ENCODE assay signal across 1 cellular context in the genomic region with DNA sequence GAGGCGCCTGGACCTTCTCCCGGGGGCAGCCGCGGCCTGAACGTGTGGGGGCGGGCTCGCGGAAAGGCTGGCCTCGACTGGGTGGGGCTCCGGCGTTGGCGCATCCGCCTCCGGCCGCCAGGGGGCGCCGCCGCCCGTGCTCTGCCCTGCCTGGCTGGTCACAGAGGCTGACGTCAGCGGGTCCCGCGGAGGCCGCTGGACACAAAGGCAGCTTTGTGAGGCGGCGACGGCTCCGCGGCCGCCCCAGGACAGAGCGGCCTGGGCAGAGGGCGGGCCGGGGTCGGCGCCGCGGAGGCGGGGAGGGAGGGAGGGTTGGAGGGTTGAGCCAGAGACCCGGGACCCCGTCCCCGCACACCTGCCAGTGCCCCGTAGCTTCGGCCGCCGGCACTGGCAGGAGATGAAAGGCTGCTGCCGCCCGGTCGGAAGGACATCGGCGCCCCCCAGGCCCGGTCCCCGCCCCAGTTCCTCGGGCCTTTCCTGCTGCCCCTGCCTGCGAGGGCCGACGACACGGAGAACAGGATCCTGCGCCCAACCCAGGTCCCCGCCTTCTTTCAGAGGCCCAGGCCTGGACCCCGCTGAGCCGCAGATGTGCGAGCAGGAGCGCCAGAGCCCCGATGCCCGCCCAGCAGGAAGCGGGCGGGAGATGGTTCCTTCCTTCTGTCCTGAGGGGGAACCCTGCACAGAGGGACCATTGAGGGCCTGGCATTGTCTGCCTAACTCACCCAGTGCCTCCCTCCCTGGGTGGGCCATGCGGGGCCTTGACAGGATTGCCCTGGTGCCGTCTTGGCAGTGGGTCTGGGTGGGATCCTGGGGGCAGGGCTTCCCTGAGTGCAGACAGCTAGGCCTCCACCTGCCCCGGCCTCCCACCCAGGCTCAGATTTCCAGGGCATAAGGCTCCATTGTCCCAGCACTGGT.
TF ChIP-seq lines count a peak whose summit lies in the region.

No MANE protein-coding gene starts in this region.

TF ChIP-seq in SK-N-SH treated with all-trans-retinoic acid at 6 μM for 48 hours, 23 proteins besides CTCF, POLR2A, EP300 and RAD21 (continued from another document):
- TF ChIP-seq, protein P1, sequence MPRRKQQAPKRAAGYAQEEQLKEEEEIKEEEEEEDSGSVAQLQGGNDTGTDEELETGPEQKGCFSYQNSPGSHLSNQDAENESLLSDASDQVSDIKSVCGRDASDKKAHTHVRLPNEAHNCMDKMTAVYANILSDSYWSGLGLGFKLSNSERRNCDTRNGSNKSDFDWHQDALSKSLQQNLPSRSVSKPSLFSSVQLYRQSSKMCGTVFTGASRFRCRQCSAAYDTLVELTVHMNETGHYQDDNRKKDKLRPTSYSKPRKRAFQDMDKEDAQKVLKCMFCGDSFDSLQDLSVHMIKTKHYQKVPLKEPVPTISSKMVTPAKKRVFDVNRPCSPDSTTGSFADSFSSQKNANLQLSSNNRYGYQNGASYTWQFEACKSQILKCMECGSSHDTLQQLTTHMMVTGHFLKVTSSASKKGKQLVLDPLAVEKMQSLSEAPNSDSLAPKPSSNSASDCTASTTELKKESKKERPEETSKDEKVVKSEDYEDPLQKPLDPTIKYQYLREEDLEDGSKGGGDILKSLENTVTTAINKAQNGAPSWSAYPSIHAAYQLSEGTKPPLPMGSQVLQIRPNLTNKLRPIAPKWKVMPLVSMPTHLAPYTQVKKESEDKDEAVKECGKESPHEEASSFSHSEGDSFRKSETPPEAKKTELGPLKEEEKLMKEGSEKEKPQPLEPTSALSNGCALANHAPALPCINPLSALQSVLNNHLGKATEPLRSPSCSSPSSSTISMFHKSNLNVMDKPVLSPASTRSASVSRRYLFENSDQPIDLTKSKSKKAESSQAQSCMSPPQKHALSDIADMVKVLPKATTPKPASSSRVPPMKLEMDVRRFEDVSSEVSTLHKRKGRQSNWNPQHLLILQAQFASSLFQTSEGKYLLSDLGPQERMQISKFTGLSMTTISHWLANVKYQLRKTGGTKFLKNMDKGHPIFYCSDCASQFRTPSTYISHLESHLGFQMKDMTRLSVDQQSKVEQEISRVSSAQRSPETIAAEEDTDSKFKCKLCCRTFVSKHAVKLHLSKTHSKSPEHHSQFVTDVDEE (CRISPR knock-in tag; IDR thresholded peaks at IDR 0.05), result peak; percentile 14; the same call in 1 of the 2 replicates
- TF ChIP-seq ZNF565 (CRISPR knock-in tag; conservative IDR thresholded peaks at IDR 0.05; ENCODE audit: low read depth) (no peak; the same call in 1 of the 2 replicates), ZC3H10 (CRISPR knock-in tag; IDR thresholded peaks at IDR 0.05) (no peak), ZFP3 (CRISPR knock-in tag; IDR thresholded peaks at IDR 0.05) (peak; percentile 77; the same call in 1 of the 2 replicates), POU6F1 (CRISPR knock-in tag; IDR thresholded peaks at IDR 0.05; ENCODE audit: borderline replicate concordance, low read depth) (no peak), PPARA (CRISPR knock-in tag; IDR thresholded peaks at IDR 0.05; ENCODE audit: borderline replicate concordance) (peak; percentile 13; the same call in 1 of the 2 replicates), TCF4 (CRISPR knock-in tag; IDR thresholded peaks at IDR 0.05; ENCODE audit: borderline replicate concordance) (peak; percentile 20; the same call in 1 of the 2 replicates), ZNF8 (CRISPR knock-in tag; IDR thresholded peaks at IDR 0.05) (no peak), TOX (CRISPR knock-in tag; IDR thresholded peaks at IDR 0.05; ENCODE audit: borderline replicate concordance) (no peak), CSDC2 (CRISPR knock-in tag; IDR thresholded peaks at IDR 0.05) (0 out of 2 replicates have a peak, but pooled peaks have one; percentile 12), OSR1 (CRISPR knock-in tag; IDR thresholded peaks at IDR 0.05) (no peak), ZNF70 (CRISPR knock-in tag; IDR thresholded peaks at IDR 0.05) (peak; percentile 37), RARB (CRISPR knock-in tag; IDR thresholded peaks at IDR 0.05) (no peak), ISL1 (CRISPR knock-in tag; IDR thresholded peaks at IDR 0.05) (no peak), CSRNP3 (CRISPR knock-in tag; IDR thresholded peaks at IDR 0.05) (peak; percentile 11; the same call in 1 of the 2 replicates)
